Comparison of ENCODE assay signal across 1 cellular context in the genomic region with DNA sequence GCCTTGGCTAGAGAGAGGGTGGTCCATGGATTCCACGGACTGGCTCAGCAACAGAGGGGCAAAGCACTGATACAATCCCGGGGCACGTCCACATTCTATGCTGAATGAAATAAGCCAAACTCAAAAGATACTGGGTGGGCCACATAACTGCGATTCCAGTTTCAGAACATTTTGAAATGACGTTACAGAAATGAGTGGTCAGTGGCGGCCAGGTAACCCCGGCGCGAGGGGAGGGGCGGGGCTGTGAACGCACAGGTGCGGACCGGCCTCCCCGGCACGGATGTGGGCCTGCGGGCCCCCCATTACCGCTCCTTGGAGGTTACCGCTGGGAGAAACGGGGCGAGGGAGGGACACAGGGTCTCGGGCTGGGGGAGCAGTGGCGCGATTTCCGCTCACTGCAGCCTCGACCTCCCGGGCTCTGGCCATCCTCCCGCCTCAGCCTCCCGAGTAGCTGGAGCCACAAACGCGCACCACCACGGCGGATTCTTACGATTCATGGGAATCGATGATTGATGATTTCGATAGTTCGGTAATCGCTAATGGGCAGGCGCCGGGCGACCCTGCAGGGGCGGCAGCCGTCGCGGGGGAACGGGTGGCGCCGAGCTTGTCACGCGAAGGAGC.
TF ChIP-seq lines count a peak whose summit lies in the region.

No MANE protein-coding gene starts in this region.

TF ChIP-seq in HepG2, 621 proteins besides CTCF, POLR2A, EP300 and RAD21 (continues in another document):
- no peak for TF ChIP-seq SRY (CRISPR knock-in tag; IDR thresholded peaks at IDR 0.05)
- TF ChIP-seq ZNF30 (CRISPR knock-in tag; IDR thresholded peaks at IDR 0.05), result no peak
- peak; percentile 13 for TF ChIP-seq SRSF1 (optimal IDR thresholded peaks at IDR 0.05; ENCODE audit: low read depth, low read length)
- no peak for TF ChIP-seq MLLT10 (CRISPR knock-in tag; IDR thresholded peaks at IDR 0.05)
- TF ChIP-seq HDAC1 (CRISPR knock-in tag; IDR thresholded peaks at IDR 0.05), result no peak
- TF ChIP-seq ZNF670 (CRISPR knock-in tag; IDR thresholded peaks at IDR 0.05; ENCODE audit: borderline replicate concordance), result 0 out of 2 replicates have a peak, but pooled peaks have one; percentile 11
- TF ChIP-seq, protein P1, sequence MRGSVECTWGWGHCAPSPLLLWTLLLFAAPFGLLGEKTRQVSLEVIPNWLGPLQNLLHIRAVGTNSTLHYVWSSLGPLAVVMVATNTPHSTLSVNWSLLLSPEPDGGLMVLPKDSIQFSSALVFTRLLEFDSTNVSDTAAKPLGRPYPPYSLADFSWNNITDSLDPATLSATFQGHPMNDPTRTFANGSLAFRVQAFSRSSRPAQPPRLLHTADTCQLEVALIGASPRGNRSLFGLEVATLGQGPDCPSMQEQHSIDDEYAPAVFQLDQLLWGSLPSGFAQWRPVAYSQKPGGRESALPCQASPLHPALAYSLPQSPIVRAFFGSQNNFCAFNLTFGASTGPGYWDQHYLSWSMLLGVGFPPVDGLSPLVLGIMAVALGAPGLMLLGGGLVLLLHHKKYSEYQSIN (CRISPR knock-in tag; IDR thresholded peaks at IDR 0.05; ENCODE audit: borderline replicate concordance), result no peak
- TF ChIP-seq PCBP1 (IDR thresholded peaks at IDR 0.05; ENCODE audit: borderline replicate concordance, low read depth, low read length), result 0 out of 2 replicates have a peak, but pooled peaks have one; percentile 36
- TF ChIP-seq AGO2 (optimal IDR thresholded peaks at IDR 0.05; ENCODE audit: low read depth, low read length), result peak; percentile 33
- no peak; the same call in 1 of the 2 replicates for TF ChIP-seq ZNF232 (CRISPR knock-in tag; IDR thresholded peaks at IDR 0.05; ENCODE audit: borderline replicate concordance)
- TF ChIP-seq, protein P2, sequence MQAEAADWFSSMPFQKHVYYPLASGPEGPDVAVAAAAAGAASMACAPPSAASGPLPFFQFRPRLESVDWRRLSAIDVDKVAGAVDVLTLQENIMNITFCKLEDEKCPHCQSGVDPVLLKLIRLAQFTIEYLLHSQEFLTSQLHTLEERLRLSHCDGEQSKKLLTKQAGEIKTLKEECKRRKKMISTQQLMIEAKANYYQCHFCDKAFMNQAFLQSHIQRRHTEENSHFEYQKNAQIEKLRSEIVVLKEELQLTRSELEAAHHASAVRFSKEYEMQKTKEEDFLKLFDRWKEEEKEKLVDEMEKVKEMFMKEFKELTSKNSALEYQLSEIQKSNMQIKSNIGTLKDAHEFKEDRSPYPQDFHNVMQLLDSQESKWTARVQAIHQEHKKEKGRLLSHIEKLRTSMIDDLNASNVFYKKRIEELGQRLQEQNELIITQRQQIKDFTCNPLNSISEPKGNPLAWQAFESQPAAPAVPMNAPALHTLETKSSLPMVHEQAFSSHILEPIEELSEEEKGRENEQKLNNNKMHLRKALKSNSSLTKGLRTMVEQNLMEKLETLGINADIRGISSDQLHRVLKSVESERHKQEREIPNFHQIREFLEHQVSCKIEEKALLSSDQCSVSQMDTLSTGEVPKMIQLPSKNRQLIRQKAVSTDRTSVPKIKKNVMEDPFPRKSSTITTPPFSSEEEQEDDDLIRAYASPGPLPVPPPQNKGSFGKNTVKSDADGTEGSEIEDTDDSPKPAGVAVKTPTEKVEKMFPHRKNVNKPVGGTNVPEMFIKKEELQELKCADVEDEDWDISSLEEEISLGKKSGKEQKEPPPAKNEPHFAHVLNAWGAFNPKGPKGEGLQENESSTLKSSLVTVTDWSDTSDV (CRISPR knock-in tag; IDR thresholded peaks at IDR 0.05), result peak; percentile 68; the same call in 1 of the 2 replicates
- TF ChIP-seq ZNF749 (CRISPR knock-in tag; IDR thresholded peaks at IDR 0.05; ENCODE audit: borderline replicate concordance), result no peak
- no peak for TF ChIP-seq FOXA3 (CRISPR knock-in tag; IDR thresholded peaks at IDR 0.05)
- TF ChIP-seq ZNF564 (CRISPR knock-in tag; IDR thresholded peaks at IDR 0.05), result peak; percentile 35; the same call in 1 of the 2 replicates
- TF ChIP-seq, protein P3, sequence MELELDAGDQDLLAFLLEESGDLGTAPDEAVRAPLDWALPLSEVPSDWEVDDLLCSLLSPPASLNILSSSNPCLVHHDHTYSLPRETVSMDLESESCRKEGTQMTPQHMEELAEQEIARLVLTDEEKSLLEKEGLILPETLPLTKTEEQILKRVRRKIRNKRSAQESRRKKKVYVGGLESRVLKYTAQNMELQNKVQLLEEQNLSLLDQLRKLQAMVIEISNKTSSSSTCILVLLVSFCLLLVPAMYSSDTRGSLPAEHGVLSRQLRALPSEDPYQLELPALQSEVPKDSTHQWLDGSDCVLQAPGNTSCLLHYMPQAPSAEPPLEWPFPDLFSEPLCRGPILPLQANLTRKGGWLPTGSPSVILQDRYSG (CRISPR knock-in tag; IDR thresholded peaks at IDR 0.05), result no peak
- TF ChIP-seq, protein P4, sequence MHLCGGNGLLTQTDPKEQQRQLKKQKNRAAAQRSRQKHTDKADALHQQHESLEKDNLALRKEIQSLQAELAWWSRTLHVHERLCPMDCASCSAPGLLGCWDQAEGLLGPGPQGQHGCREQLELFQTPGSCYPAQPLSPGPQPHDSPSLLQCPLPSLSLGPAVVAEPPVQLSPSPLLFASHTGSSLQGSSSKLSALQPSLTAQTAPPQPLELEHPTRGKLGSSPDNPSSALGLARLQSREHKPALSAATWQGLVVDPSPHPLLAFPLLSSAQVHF (CRISPR knock-in tag; IDR thresholded peaks at IDR 0.05), result 0 out of 2 replicates have a peak, but pooled peaks have one; percentile 45
- no peak for TF ChIP-seq FOXM1 (CRISPR knock-in tag; IDR thresholded peaks at IDR 0.05)
- TF ChIP-seq CBX5 (CRISPR knock-in tag; IDR thresholded peaks at IDR 0.05; ENCODE audit: borderline replicate concordance), result 0 out of 2 replicates have a peak, but pooled peaks have one; percentile 24
- TF ChIP-seq ZEB1 (IDR thresholded peaks at IDR 0.05; ENCODE audit: insufficient replicate concordance, low read depth), result peak; percentile 94
- TF ChIP-seq, protein P5, sequence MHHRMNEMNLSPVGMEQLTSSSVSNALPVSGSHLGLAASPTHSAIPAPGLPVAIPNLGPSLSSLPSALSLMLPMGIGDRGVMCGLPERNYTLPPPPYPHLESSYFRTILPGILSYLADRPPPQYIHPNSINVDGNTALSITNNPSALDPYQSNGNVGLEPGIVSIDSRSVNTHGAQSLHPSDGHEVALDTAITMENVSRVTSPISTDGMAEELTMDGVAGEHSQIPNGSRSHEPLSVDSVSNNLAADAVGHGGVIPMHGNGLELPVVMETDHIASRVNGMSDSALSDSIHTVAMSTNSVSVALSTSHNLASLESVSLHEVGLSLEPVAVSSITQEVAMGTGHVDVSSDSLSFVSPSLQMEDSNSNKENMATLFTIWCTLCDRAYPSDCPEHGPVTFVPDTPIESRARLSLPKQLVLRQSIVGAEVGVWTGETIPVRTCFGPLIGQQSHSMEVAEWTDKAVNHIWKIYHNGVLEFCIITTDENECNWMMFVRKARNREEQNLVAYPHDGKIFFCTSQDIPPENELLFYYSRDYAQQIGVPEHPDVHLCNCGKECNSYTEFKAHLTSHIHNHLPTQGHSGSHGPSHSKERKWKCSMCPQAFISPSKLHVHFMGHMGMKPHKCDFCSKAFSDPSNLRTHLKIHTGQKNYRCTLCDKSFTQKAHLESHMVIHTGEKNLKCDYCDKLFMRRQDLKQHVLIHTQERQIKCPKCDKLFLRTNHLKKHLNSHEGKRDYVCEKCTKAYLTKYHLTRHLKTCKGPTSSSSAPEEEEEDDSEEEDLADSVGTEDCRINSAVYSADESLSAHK (CRISPR knock-in tag; IDR thresholded peaks at IDR 0.05; ENCODE audit: borderline replicate concordance), result no peak
- 0 out of 2 replicates have a peak, but pooled peaks have one; percentile 78 for TF ChIP-seq ZNF530 (CRISPR knock-in tag; IDR thresholded peaks at IDR 0.05; ENCODE audit: low read depth)
- TF ChIP-seq, protein P6, sequence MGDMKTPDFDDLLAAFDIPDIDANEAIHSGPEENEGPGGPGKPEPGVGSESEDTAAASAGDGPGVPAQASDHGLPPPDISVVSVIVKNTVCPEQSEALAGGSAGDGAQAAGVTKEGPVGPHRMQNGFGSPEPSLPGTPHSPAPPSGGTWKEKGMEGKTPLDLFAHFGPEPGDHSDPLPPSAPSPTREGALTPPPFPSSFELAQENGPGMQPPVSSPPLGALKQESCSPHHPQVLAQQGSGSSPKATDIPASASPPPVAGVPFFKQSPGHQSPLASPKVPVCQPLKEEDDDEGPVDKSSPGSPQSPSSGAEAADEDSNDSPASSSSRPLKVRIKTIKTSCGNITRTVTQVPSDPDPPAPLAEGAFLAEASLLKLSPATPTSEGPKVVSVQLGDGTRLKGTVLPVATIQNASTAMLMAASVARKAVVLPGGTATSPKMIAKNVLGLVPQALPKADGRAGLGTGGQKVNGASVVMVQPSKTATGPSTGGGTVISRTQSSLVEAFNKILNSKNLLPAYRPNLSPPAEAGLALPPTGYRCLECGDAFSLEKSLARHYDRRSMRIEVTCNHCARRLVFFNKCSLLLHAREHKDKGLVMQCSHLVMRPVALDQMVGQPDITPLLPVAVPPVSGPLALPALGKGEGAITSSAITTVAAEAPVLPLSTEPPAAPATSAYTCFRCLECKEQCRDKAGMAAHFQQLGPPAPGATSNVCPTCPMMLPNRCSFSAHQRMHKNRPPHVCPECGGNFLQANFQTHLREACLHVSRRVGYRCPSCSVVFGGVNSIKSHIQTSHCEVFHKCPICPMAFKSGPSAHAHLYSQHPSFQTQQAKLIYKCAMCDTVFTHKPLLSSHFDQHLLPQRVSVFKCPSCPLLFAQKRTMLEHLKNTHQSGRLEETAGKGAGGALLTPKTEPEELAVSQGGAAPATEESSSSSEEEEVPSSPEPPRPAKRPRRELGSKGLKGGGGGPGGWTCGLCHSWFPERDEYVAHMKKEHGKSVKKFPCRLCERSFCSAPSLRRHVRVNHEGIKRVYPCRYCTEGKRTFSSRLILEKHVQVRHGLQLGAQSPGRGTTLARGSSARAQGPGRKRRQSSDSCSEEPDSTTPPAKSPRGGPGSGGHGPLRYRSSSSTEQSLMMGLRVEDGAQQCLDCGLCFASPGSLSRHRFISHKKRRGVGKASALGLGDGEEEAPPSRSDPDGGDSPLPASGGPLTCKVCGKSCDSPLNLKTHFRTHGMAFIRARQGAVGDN (CRISPR knock-in tag; IDR thresholded peaks at IDR 0.05), result no peak
- TF ChIP-seq ZBTB1 (CRISPR knock-in tag; IDR thresholded peaks at IDR 0.05; ENCODE audit: borderline replicate concordance), result no peak
- TF ChIP-seq ZNF460 (CRISPR knock-in tag; IDR thresholded peaks at IDR 0.05; ENCODE audit: borderline replicate concordance), result no peak
- TF ChIP-seq, protein P7, sequence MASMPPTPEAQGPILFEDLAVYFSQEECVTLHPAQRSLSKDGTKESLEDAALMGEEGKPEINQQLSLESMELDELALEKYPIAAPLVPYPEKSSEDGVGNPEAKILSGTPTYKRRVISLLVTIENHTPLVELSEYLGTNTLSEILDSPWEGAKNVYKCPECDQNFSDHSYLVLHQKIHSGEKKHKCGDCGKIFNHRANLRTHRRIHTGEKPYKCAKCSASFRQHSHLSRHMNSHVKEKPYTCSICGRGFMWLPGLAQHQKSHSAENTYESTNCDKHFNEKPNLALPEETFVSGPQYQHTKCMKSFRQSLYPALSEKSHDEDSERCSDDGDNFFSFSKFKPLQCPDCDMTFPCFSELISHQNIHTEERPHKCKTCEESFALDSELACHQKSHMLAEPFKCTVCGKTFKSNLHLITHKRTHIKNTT (CRISPR knock-in tag; IDR thresholded peaks at IDR 0.05), result no peak
- 0 out of 2 replicates have a peak, but pooled peaks have one; percentile 29 for TF ChIP-seq KLF13 (CRISPR knock-in tag; IDR thresholded peaks at IDR 0.05)
- no peak for TF ChIP-seq ZNF441 (CRISPR knock-in tag; IDR thresholded peaks at IDR 0.05; ENCODE audit: borderline replicate concordance)
- no peak for TF ChIP-seq ZNF331 (CRISPR knock-in tag; IDR thresholded peaks at IDR 0.05)
- TF ChIP-seq ZBTB38 (CRISPR knock-in tag; IDR thresholded peaks at IDR 0.05), result peak; percentile 14; the same call in 1 of the 2 replicates
- TF ChIP-seq, protein P8, sequence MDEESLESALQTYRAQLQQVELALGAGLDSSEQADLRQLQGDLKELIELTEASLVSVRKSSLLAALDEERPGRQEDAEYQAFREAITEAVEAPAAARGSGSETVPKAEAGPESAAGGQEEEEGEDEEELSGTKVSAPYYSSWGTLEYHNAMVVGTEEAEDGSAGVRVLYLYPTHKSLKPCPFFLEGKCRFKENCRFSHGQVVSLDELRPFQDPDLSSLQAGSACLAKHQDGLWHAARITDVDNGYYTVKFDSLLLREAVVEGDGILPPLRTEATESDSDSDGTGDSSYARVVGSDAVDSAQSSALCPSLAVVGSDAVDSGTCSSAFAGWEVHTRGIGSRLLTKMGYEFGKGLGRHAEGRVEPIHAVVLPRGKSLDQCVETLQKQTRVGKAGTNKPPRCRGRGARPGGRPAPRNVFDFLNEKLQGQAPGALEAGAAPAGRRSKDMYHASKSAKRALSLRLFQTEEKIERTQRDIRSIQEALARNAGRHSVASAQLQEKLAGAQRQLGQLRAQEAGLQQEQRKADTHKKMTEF (CRISPR knock-in tag; IDR thresholded peaks at IDR 0.05), result no peak
- TF ChIP-seq, protein P9, sequence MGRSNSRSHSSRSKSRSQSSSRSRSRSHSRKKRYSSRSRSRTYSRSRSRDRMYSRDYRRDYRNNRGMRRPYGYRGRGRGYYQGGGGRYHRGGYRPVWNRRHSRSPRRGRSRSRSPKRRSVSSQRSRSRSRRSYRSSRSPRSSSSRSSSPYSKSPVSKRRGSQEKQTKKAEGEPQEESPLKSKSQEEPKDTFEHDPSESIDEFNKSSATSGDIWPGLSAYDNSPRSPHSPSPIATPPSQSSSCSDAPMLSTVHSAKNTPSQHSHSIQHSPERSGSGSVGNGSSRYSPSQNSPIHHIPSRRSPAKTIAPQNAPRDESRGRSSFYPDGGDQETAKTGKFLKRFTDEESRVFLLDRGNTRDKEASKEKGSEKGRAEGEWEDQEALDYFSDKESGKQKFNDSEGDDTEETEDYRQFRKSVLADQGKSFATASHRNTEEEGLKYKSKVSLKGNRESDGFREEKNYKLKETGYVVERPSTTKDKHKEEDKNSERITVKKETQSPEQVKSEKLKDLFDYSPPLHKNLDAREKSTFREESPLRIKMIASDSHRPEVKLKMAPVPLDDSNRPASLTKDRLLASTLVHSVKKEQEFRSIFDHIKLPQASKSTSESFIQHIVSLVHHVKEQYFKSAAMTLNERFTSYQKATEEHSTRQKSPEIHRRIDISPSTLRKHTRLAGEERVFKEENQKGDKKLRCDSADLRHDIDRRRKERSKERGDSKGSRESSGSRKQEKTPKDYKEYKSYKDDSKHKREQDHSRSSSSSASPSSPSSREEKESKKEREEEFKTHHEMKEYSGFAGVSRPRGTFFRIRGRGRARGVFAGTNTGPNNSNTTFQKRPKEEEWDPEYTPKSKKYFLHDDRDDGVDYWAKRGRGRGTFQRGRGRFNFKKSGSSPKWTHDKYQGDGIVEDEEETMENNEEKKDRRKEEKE (IDR thresholded peaks at IDR 0.05), result no peak
- TF ChIP-seq NFIC (IDR thresholded peaks at IDR 0.05; ENCODE audit: low read length), result no peak
- no peak for TF ChIP-seq GZF1 (CRISPR knock-in tag; IDR thresholded peaks at IDR 0.05)
- no peak for TF ChIP-seq ZNF230 (CRISPR knock-in tag; IDR thresholded peaks at IDR 0.05)
- TF ChIP-seq, protein P10, sequence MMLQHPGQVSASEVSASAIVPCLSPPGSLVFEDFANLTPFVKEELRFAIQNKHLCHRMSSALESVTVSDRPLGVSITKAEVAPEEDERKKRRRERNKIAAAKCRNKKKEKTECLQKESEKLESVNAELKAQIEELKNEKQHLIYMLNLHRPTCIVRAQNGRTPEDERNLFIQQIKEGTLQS (CRISPR knock-in tag; IDR thresholded peaks at IDR 0.05), result no peak
- no peak for TF ChIP-seq SRF (IDR thresholded peaks at IDR 0.05; ENCODE audit: low read depth, low read length)
